25 cellular contexts compared by ENCODE assay signal in the genomic region with DNA sequence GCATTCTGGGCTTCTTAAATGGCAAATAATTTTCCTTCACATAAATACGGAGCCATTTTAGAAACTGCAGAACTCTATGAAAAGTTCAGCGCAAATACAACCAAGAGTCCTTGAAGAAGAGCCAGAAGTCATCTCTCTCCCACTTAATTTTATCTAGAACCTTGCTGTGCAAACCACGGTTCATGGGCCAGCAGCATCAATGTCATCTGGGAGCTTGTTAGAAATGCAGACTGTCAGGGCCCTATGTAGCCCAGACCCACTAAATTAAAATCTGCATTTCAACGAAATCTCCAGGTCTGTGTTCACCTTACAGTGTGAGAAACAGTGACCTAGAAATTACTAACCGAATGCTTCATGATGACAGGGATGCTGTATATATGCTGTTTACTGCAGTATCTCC.
"Had no signal": no experiment of that assay in that cellular context is flagged by ENCODE, and none has a peak within 500 bp of the region (broad histone marks: within the 10 kb centered on the region; RNA-seq: fewer than 3 reads in every experiment).

No MANE protein-coding gene starts in this region.

- ATAC-seq: esophagus mucosa; gastrocnemius medialis; left lung; lower lobe of right lung; natural killer cell; stimulated activated effector memory CD8-positive, alpha-beta T cell treated with anti-CD3 and anti-CD28 coated beads, Interleukin-12 subunit alpha, Interleukin-12 subunit beta, amount 100 ng/mL, for 72 hours had no signal

- H3K36me3 ChIP-seq: gastrocnemius medialis, heart right ventricle, left lung, lower lobe of right lung, neutrophil, prostate gland, sigmoid colon, stomach, thyroid gland, vagina had no signal

- H3K27ac Mint-ChIP-seq: endodermal cell; natural killer cell; stimulated activated effector memory CD8-positive, alpha-beta T cell treated with anti-CD3 and anti-CD28 coated beads, Interleukin-12 subunit alpha, Interleukin-12 subunit beta, amount 100 ng/mL, for 72 hours had no signal

- H3K9me3 ChIP-seq: gastrocnemius medialis, heart right ventricle, left lung, lower lobe of right lung, neutrophil, prostate gland, sigmoid colon, stomach, thyroid gland, vagina had no signal

- H3K27ac ChIP-seq: epithelial cell of prostate, gastrocnemius medialis, left lung, lower lobe of right lung, neutrophil, prostate gland, sigmoid colon, stomach, thyroid gland, vagina had no signal

- H3K4me3 ChIP-seq: gastrocnemius medialis, heart right ventricle, left lung, lower lobe of right lung, prostate gland, sigmoid colon, stomach, thyroid gland, vagina had no signal

- DNase-seq: cortex of kidney; effector CD8-positive, alpha-beta T cell; endodermal cell; foreskin fibroblast; gastrocnemius medialis; heart right ventricle; hippocampal formation; left cardiac atrium; left lung; lower lobe of right lung; natural killer cell; sigmoid colon; stimulated activated CD4-positive, alpha-beta T cell treated with anti-CD3 and anti-CD28 coated beads, Interleukin-2, amount 100 ng/mL, for 24 hours; stimulated activated CD4-positive, alpha-beta T cell treated with anti-CD3 and anti-CD28 coated beads, Interleukin-4, amount 100 ng/mL, for 24 hours; stimulated activated naive CD4-positive, alpha-beta T cell treated with Interleukin-2 at 50 U/mL for 16 hours; stomach; thyroid gland; trophoblast cell had no signal

- H3K36me3 Mint-ChIP-seq: natural killer cell; stimulated activated effector memory CD8-positive, alpha-beta T cell treated with anti-CD3 and anti-CD28 coated beads, Interleukin-12 subunit alpha, Interleukin-12 subunit beta, amount 100 ng/mL, for 72 hours had no signal

- H3K4me1 ChIP-seq: gastrocnemius medialis, left lung, lower lobe of right lung, prostate gland, thyroid gland, vagina had no signal

- FAIRE-seq: islet of Langerhans had no signal

- H3K27me3 ChIP-seq: gastrocnemius medialis, heart right ventricle, sigmoid colon, stomach, thyroid gland, vagina had no signal

- H3K4me1 Mint-ChIP-seq: natural killer cell; stimulated activated effector memory CD8-positive, alpha-beta T cell treated with anti-CD3 and anti-CD28 coated beads, Interleukin-12 subunit alpha, Interleukin-12 subunit beta, amount 100 ng/mL, for 72 hours had no signal

- H3K4me3 Mint-ChIP-seq: endodermal cell; natural killer cell; stimulated activated effector memory CD8-positive, alpha-beta T cell treated with anti-CD3 and anti-CD28 coated beads, Interleukin-12 subunit alpha, Interleukin-12 subunit beta, amount 100 ng/mL, for 72 hours had no signal

- H3K9me3 Mint-ChIP-seq: endodermal cell; natural killer cell; stimulated activated effector memory CD8-positive, alpha-beta T cell treated with anti-CD3 and anti-CD28 coated beads, Interleukin-12 subunit alpha, Interleukin-12 subunit beta, amount 100 ng/mL, for 72 hours had no signal
